17 cellular contexts compared by ENCODE assay signal in genomic region chr5:156093024-156093423, GRCh38.
"Had no signal": no experiment of that assay in that cellular context is flagged by ENCODE, and none has a peak within 500 bp of the region (broad histone marks: within the 10 kb centered on the region; RNA-seq: fewer than 3 reads in every experiment).

No MANE protein-coding gene starts in this region.

- H3K27ac ChIP-seq: KMS-11, SJSA1 had no signal

- H3K4me3 ChIP-seq: SJSA1 had no signal

- H3K9ac ChIP-seq: KMS-11 had no signal

- H3K4me2 ChIP-seq: KMS-11 had no signal

- DNase-seq: activated B cell treated with CpG ODN at 0.5 μM for 24 hours; activated CD4-positive, alpha-beta T cell treated with anti-CD3 and anti-CD28 coated beads for 1 hour; activated CD4-positive, alpha-beta T cell treated with anti-CD3 and anti-CD28 coated beads, Interleukin-2, amount 10 ng/mL, durations not matched to agents 24 days and 14 days; activated CD4-positive, alpha-beta T cell treated with anti-CD3 and anti-CD28 coated beads, Interleukin-2, amount 50 U/mL, for 48 hours; activated CD8-positive, alpha-beta memory T cell treated with anti-CD3 and anti-CD28 coated beads, Interleukin-2, amount 10 ng/mL, durations not matched to agents 7 days and 5 days; activated effector memory CD4-positive, alpha-beta T cell treated with Interleukin-2 at 50 U/mL for 16 hours; activated naive CD4-positive, alpha-beta T cell; activated T-cell treated with anti-CD3 and anti-CD28 coated beads, Interleukin-2, amount 50 U/mL, for 24 hours; aorta; NCI-H1092; NCI-H1417; NCI-H2029; NCI-H446; NCI-H524; SHP77 had no signal

- H3K27me3 ChIP-seq: SJSA1 had no signal

- H3K36me3 ChIP-seq: SJSA1 had no signal

- H3K4me1 ChIP-seq: SJSA1 had no signal
